In genomic region chr1:59685101-59685500, GRCh38 we compare ENCODE assay signal across 20 cellular contexts.
DNase-seq lines count a peak whose midpoint lies in the region; ATAC-seq and TF ChIP-seq lines count a peak whose summit lies in the region.
"Had no signal": no experiment of that assay in that cellular context is flagged by ENCODE, and none has a peak within 500 bp of the region (broad histone marks: within the 10 kb centered on the region; RNA-seq: fewer than 3 reads in every experiment).

No MANE protein-coding gene starts in this region.

- no peaks in the 10 kb centered on the region for H3K9me3 Mint-ChIP-seq in naive thymus-derived CD8-positive, alpha-beta T cell
- H3K9me3 Mint-ChIP-seq: CD8-positive, alpha-beta memory T cell had no signal

- no peaks in the 10 kb centered on the region for H3K27me3 ChIP-seq in esophagus muscularis mucosa
- no peaks in the 10 kb centered on the region for H3K27me3 ChIP-seq in psoas muscle (ENCODE audit: insufficient read depth in 3 of 3, low read length in 2 of 3)
- H3K27me3 ChIP-seq: SJSA1 had no signal

- H3K27me3 Mint-ChIP-seq in naive thymus-derived CD8-positive, alpha-beta T cell: no peaks in the 10 kb centered on the region
- H3K27me3 Mint-ChIP-seq: CD8-positive, alpha-beta memory T cell had no signal

- H3K4me1 Mint-ChIP-seq in naive thymus-derived CD8-positive, alpha-beta T cell: no peaks in the 10 kb centered on the region
- H3K4me1 Mint-ChIP-seq: CD8-positive, alpha-beta memory T cell had no signal

- H3K27ac Mint-ChIP-seq in naive thymus-derived CD8-positive, alpha-beta T cell: no peak overlapping the region

- DNase-seq in COLO668 (lab: John Stamatoyannopoulos, UW; ENCODE audit: unreplicated experiment) (peak; percentile 44), NCI-H69 (lab: John Stamatoyannopoulos, UW) (peak; percentile 5), esophagus muscularis mucosa (ENCODE audit: extremely low spot score) (peak; percentile 72), psoas muscle (no peak), AG08396 (ENCODE audit: low spot score) (no peak), mucosa of gallbladder (ENCODE audit: low spot score) (no peak), H4 (ENCODE audit: low spot score) (no peak)
- DNase-seq in naive thymus-derived CD8-positive, alpha-beta T cell: no peak
- DNase-seq: 8988T; AML-193; C1 segment of cervical spinal cord; CD8-positive, alpha-beta memory T cell; EL; GF-D8; NCI-H1436 treated with DMSO at 0.1 percent for 48 hours; NCI-H2029; NCI-H226; OCI-M1 had no signal

- no peak for TF ChIP-seq EP300 in esophagus muscularis mucosa (IDR thresholded peaks at IDR 0.05)

- POLR2A ChIA-PET in naive thymus-derived CD8-positive, alpha-beta T cell (lab: Charles Lee): no interaction called here

- H3K36me3 Mint-ChIP-seq in naive thymus-derived CD8-positive, alpha-beta T cell: no peaks in the 10 kb centered on the region
- H3K36me3 Mint-ChIP-seq: CD8-positive, alpha-beta memory T cell had no signal

- H3K4me1 ChIP-seq in esophagus muscularis mucosa (peaks cover 3 to 63% (median 56%) of the 10 kb centered on the region in 4 donors), psoas muscle (peaks cover 90% of the 10 kb centered on the region)

- intact Hi-C loops in esophagus muscularis mucosa (cut with DNase I): no loop called here
- intact Hi-C loops in psoas muscle (cut with DNase I): loop anchor here in 1 of 2 donors (10.0 kb wide), 2 partner anchors 160 to 710 kb away; no protein-coding TSS in a partner anchor

- H3K27ac ChIP-seq in esophagus muscularis mucosa (replicated peaks in 1 of 4): peak overlapping the region in 2 of 4 donors; percentile 84 to 90
- peak overlapping the region; percentile 96 for H3K27ac ChIP-seq in psoas muscle
- H3K27ac ChIP-seq: SJSA1 had no signal

- ATAC-seq in psoas muscle: no peak
- no peak for ATAC-seq in naive thymus-derived CD8-positive, alpha-beta T cell
- ATAC-seq: K562 had no signal

- no peaks in the 10 kb centered on the region for H3K9me3 ChIP-seq in esophagus muscularis mucosa
- H3K9me3 ChIP-seq in psoas muscle: no peaks in the 10 kb centered on the region
- H3K9me3 ChIP-seq: SJSA1 had no signal

- H3K4me3 Mint-ChIP-seq in naive thymus-derived CD8-positive, alpha-beta T cell: no peak overlapping the region
- H3K4me3 Mint-ChIP-seq: CD8-positive, alpha-beta memory T cell had no signal

- no peaks in the 10 kb centered on the region for H3K36me3 ChIP-seq in esophagus muscularis mucosa
- no peaks in the 10 kb centered on the region for H3K36me3 ChIP-seq in psoas muscle (ENCODE audit: insufficient read depth in 1 of 2, low read depth in 1 of 2)
- H3K36me3 ChIP-seq: SJSA1 had no signal

- 100% methylated on average over 2 of the region's 3 CpGs for WGBS in esophagus muscularis mucosa
- WGBS in psoas muscle, 3 donors: 90 to 100% (median 94%) methylated on average over 3 of the region's 3 CpGs

- TF ChIP-seq POLR2A in esophagus muscularis mucosa (IDR thresholded peaks at IDR 0.05; ENCODE audit: low read depth): no peak

- TF ChIP-seq CTCF in esophagus muscularis mucosa (IDR thresholded peaks at IDR 0.05) (no peak), psoas muscle (IDR thresholded peaks at IDR 0.05) (no peak)

- no peak overlapping the region for H3K4me3 ChIP-seq in esophagus muscularis mucosa
- H3K4me3 ChIP-seq in psoas muscle: no peak overlapping the region
- H3K4me3 ChIP-seq: K562, SJSA1 had no signal

Comparison
In these comparisons a context has a peak if more than half of its experiments do, and no peak if none do; other contexts are left out.
1. DNase-seq: peak in COLO668 (single experiment), NCI-H69 (single experiment) and esophagus muscularis mucosa (single experiment); none in psoas muscle (0 of 2), naive thymus-derived CD8-positive, alpha-beta T cell (0 of 10), AG08396 (single experiment), mucosa of gallbladder (single experiment) and H4 (single experiment).